12 cellular contexts compared by ENCODE assay signal in genomic region chr6:116363759-116364158, GRCh38. TPM values are rescaled to one million over a fixed set of nuclear protein-coding genes. Genes with fewer than 3 reads are reported as not detected.
DNase-seq lines count a peak whose midpoint lies in the region; ATAC-seq, FAIRE-seq and TF ChIP-seq lines count a peak whose summit lies in the region.
"Had no signal": no experiment of that assay in that cellular context is flagged by ENCODE, and none has a peak within 500 bp of the region (broad histone marks: within the 10 kb centered on the region; RNA-seq: fewer than 3 reads in every experiment).

No MANE protein-coding gene starts in this region.

- no peaks in the 10 kb centered on the region for H3K36me3 Mint-ChIP-seq in activated CD4-positive, alpha-beta T cell treated with anti-CD3 and anti-CD28 coated beads for 36 hours (ENCODE audit: low read depth)
- H3K36me3 Mint-ChIP-seq: activated naive CD4-positive, alpha-beta T cell treated with anti-CD3 and anti-CD28 coated beads, Interleukin-2, amount 10 ng/mL, durations not matched to agents 7 days and 5 days had no signal

- H3K9me3 ChIP-seq in endothelial cell of umbilical vein (replicated peaks; ENCODE audit: control insufficient read depth, insufficient read depth, low read length), result no peaks in the 10 kb centered on the region
- no peaks in the 10 kb centered on the region for H3K9me3 ChIP-seq in osteoblast (ENCODE audit: low read depth, low read length)
- H3K9me3 ChIP-seq: Caco-2 had no signal

- H3K79me2 ChIP-seq in endothelial cell of umbilical vein (ENCODE audit: control insufficient read depth, insufficient read depth, low read length) (no peaks in the 10 kb centered on the region), osteoblast (ENCODE audit: insufficient read depth, low read length) (no peaks in the 10 kb centered on the region)

- peak; percentile 31 for FAIRE-seq in endothelial cell of umbilical vein (lab: Jason Lieb, UNC)

- H3K4me3 Mint-ChIP-seq in activated CD4-positive, alpha-beta T cell treated with anti-CD3 and anti-CD28 coated beads for 36 hours, result no peak overlapping the region
- H3K4me3 Mint-ChIP-seq: activated naive CD4-positive, alpha-beta T cell treated with anti-CD3 and anti-CD28 coated beads, Interleukin-2, amount 10 ng/mL, durations not matched to agents 7 days and 5 days had no signal

- no peak overlapping the region for H3K27ac Mint-ChIP-seq in activated CD4-positive, alpha-beta T cell treated with anti-CD3 and anti-CD28 coated beads for 36 hours
- H3K27ac Mint-ChIP-seq: activated naive CD4-positive, alpha-beta T cell treated with anti-CD3 and anti-CD28 coated beads, Interleukin-2, amount 10 ng/mL, durations not matched to agents 7 days and 5 days had no signal

- H3K36me3 ChIP-seq in endothelial cell of umbilical vein (ENCODE audit: control insufficient read depth in 2 of 2, extremely low read depth in 1 of 2, insufficient read depth in 2 of 2, low read length in 2 of 2) (no peaks in the 10 kb centered on the region), osteoblast (ENCODE audit: insufficient read depth, low read length) (no peaks in the 10 kb centered on the region)

- peaks cover 4% of the 10 kb centered on the region for H3K4me1 Mint-ChIP-seq in activated CD4-positive, alpha-beta T cell treated with anti-CD3 and anti-CD28 coated beads for 36 hours
- H3K4me1 Mint-ChIP-seq: activated naive CD4-positive, alpha-beta T cell treated with anti-CD3 and anti-CD28 coated beads, Interleukin-2, amount 10 ng/mL, durations not matched to agents 7 days and 5 days had no signal

- no peak overlapping the region for H3K27ac ChIP-seq in endothelial cell of umbilical vein (ENCODE audit: insufficient read depth, low read depth, low read length)
- H3K27ac ChIP-seq in osteoblast (ENCODE audit: low read depth, low read length), result peak overlapping the region; percentile 6

- no peak overlapping the region for H2AFZ ChIP-seq in endothelial cell of umbilical vein (ENCODE audit: low read depth, low read length)
- peak overlapping the region; percentile 44 for H2AFZ ChIP-seq in osteoblast (ENCODE audit: low read length)

- DNase-seq in GM03348 (ENCODE audit: low spot score) (peak; percentile 46), OCI-M1 (lab: John Stamatoyannopoulos, UW) (peak; percentile 87), endothelial cell of umbilical vein (ENCODE audit: low read depth, low spot score) (peak; percentile 49), osteoblast (ENCODE audit: insufficient read length, low spot score, missing footprints) (no peak), NCI-H510A (lab: John Stamatoyannopoulos, UW) (no peak), NCI-H2081 treated with DMSO at 0.1 percent for 48 hours (lab: John Stamatoyannopoulos, UW) (no peak)
- DNase-seq in NK-92 treated with Interleukin-12 subunit alpha and Interleukin-12 subunit beta, amount 100 ng/mL, for 24 hours (lab: John Stamatoyannopoulos, UW), result no peak
- no peak for DNase-seq in activated CD4-positive, alpha-beta T cell treated with anti-CD3 and anti-CD28 coated beads for 36 hours
- DNase-seq: activated CD4-positive, alpha-beta T cell treated with anti-CD3 and anti-CD28 coated beads, Interleukin-2, amount 50 U/mL, for 4 hours; activated naive CD4-positive, alpha-beta T cell treated with anti-CD3 and anti-CD28 coated beads, Interleukin-2, amount 10 ng/mL, durations not matched to agents 7 days and 5 days; Caco-2; MM.1S had no signal

- no peak for ATAC-seq in activated CD4-positive, alpha-beta T cell treated with anti-CD3 and anti-CD28 coated beads for 36 hours

- H3K4me3 ChIP-seq in endothelial cell of umbilical vein (replicated peaks in 1 of 3; ENCODE audit: insufficient read depth in 1 of 3, low read depth in 1 of 3, low read length in 3 of 3) (no peak overlapping the region), osteoblast (ENCODE audit: insufficient read depth, low read length) (peak overlapping the region; percentile 37)

- H3K9ac ChIP-seq in endothelial cell of umbilical vein (replicated peaks; ENCODE audit: extremely low read depth, insufficient read depth, low read length), result no peak overlapping the region

- POLR2A ChIA-PET in endothelial cell of umbilical vein (lab: Charles Lee), result no interaction called here
- POLR2A ChIA-PET in activated CD4-positive, alpha-beta T cell treated with anti-CD3 and anti-CD28 coated beads for 36 hours (lab: Charles Lee), result no interaction called here

- CTCF ChIA-PET in endothelial cell of umbilical vein (lab: Charles Lee), result interaction anchor here (0.9 to 1.0 kb wide), 2 partner anchors 76 to 95 kb away, joined by 3 to 4 read pairs; no protein-coding TSS in a partner anchor
- CTCF ChIA-PET in activated CD4-positive, alpha-beta T cell treated with anti-CD3 and anti-CD28 coated beads for 36 hours (lab: Charles Lee), result no interaction called here

- H3K27me3 ChIP-seq in endothelial cell of umbilical vein (ENCODE audit: control insufficient read depth in 2 of 2, insufficient read depth in 2 of 2, low read length in 2 of 2), result no peaks in the 10 kb centered on the region
- H3K27me3 ChIP-seq in osteoblast (ENCODE audit: insufficient read depth, low read length), result no peaks in the 10 kb centered on the region

- H3K9me3 Mint-ChIP-seq in activated CD4-positive, alpha-beta T cell treated with anti-CD3 and anti-CD28 coated beads for 36 hours (ENCODE audit: low read depth), result no peaks in the 10 kb centered on the region
- H3K9me3 Mint-ChIP-seq: activated naive CD4-positive, alpha-beta T cell treated with anti-CD3 and anti-CD28 coated beads, Interleukin-2, amount 10 ng/mL, durations not matched to agents 7 days and 5 days had no signal

- no TSS peak for BruUV-seq in endothelial cell of umbilical vein (replicated peaks; lab: Mats Ljungman, UMichigan)

- H4K20me1 ChIP-seq in endothelial cell of umbilical vein (replicated peaks; ENCODE audit: control insufficient read depth, extremely low read depth, insufficient read depth, low read length), result no peaks in the 10 kb centered on the region
- H4K20me1 ChIP-seq in osteoblast (ENCODE audit: insufficient read depth, low read length), result no peaks in the 10 kb centered on the region

- H3K4me2 ChIP-seq in endothelial cell of umbilical vein (ENCODE audit: insufficient read depth, low read length) (no peak overlapping the region), osteoblast (ENCODE audit: insufficient read depth, low read length) (peak overlapping the region; percentile 59)

- intact Hi-C loops in endothelial cell of umbilical vein (cut with micrococcal nuclease), result no loop called here
- intact Hi-C loops in activated CD4-positive, alpha-beta T cell treated with anti-CD3 and anti-CD28 coated beads for 36 hours (cut with DNase I, micrococcal nuclease), result no loop called here

- TF ChIP-seq CTCF in endothelial cell of umbilical vein (IDR thresholded peaks at IDR 0.05; ENCODE audit: extremely low read depth in 1 of 2, insufficient read depth in 1 of 2, low read depth in 1 of 2, low read length in 2 of 2) (no peak), osteoblast (IDR thresholded peaks at IDR 0.05; ENCODE audit: extremely low read depth, low read depth, low read length) (no peak)

- no peak for TF ChIP-seq POLR2A in endothelial cell of umbilical vein (IDR thresholded peaks at IDR 0.05; ENCODE audit: low read depth, low read length)

- dilution Hi-C loops in endothelial cell of umbilical vein (cut with MboI; ENCODE audit: extremely low pct_ligation_motif_present, low sequenced_read_pairs), result no loop called here

- H3K27me3 Mint-ChIP-seq in activated CD4-positive, alpha-beta T cell treated with anti-CD3 and anti-CD28 coated beads for 36 hours, result no peaks in the 10 kb centered on the region

- H3K4me1 ChIP-seq in endothelial cell of umbilical vein (ENCODE audit: control insufficient read depth, extremely low read depth, insufficient read depth, low read length), result peaks cover 5% of the 10 kb centered on the region
- peaks cover 13% of the 10 kb centered on the region for H3K4me1 ChIP-seq in osteoblast (ENCODE audit: insufficient read depth, low read length)
- H3K4me1 ChIP-seq: Caco-2 had no signal

- H3K9me1 ChIP-seq in endothelial cell of umbilical vein (replicated peaks; ENCODE audit: control insufficient read depth, extremely low read depth, insufficient read depth, low read length), result no peaks in the 10 kb centered on the region

TF ChIP-seq in endothelial cell of umbilical vein, 7 proteins besides CTCF, POLR2A, EP300 and RAD21:
- peak; percentile 4 for TF ChIP-seq JUN (IDR thresholded peaks at IDR 0.05; ENCODE audit: borderline replicate concordance, insufficient read depth, insufficient read length, low read depth)
- no peak for TF ChIP-seq EZH2 (IDR thresholded peaks at IDR 0.05; ENCODE audit: borderline replicate concordance, low read depth, low read length, severe bottlenecking)
TF ChIP-seq in endothelial cell of umbilical vein: peak in this region for 1.

RNA-seq across cellular contexts. Expression of gene DSE, which starts 7.0 kb away (rescaled TPM):
- total RNA-seq in endothelial cell of umbilical vein (25.0 and 31.3 TPM in 2 replicates), osteoblast (193 and 229 TPM in 2 replicates)
- polyA plus RNA-seq in endothelial cell of umbilical vein, result 12.0 and 16.0 TPM in 2 replicates
- 11.3 TPM in 2 replicates for polyA plus RNA-seq in endothelial cell of umbilical vein (2011; cell fraction: cytosol; rRNA removed)
- 17.0 and 18.4 TPM in 2 replicates for polyA plus RNA-seq in endothelial cell of umbilical vein (2011; cell fraction: nucleus; rRNA removed)
- polyA plus RNA-seq in endothelial cell of umbilical vein (2012), result 12.4 and 14.3 TPM in 2 replicates
- polyA minus RNA-seq in endothelial cell of umbilical vein, result 38.6 and 43.0 TPM in 2 replicates
- 0.61 TPM for polyA minus RNA-seq in endothelial cell of umbilical vein (2011; cell fraction: cytosol; rRNA and poly(A)+ RNA removed)
- polyA minus RNA-seq in endothelial cell of umbilical vein (2011; cell fraction: nucleus; rRNA and poly(A)+ RNA removed), result 36.8 and 51.9 TPM in 2 replicates
- 1 to 10 TPM; 5.6 TPM for total RNA-seq in activated CD4-positive, alpha-beta T cell treated with anti-CD3 and anti-CD28 coated beads for 36 hours

Comparison
In these comparisons a context has a peak if more than half of its experiments do, and no peak if none do; other contexts are left out.
1. DNase-seq: peak in GM03348 (single experiment), OCI-M1 (single experiment) and endothelial cell of umbilical vein (single experiment); none in osteoblast (single experiment), NCI-H510A (single experiment), NK-92 treated with Interleukin-12 subunit alpha and Interleukin-12 subunit beta, amount 100 ng/mL, for 24 hours (single experiment), activated CD4-positive, alpha-beta T cell treated with anti-CD3 and anti-CD28 coated beads for 36 hours (single experiment) and NCI-H2081 treated with DMSO at 0.1 percent for 48 hours (single experiment).